In genomic region chr11:42770444-42771065, GRCh38 we compare ENCODE assay signal across 8 cellular contexts.
DNase-seq lines count a peak whose midpoint lies in the region; ATAC-seq and TF ChIP-seq lines count a peak whose summit lies in the region.

No MANE protein-coding gene starts in this region.

- no peaks in the 10 kb centered on the region for H3K9me2 ChIP-seq in SK-N-SH
- H3K9me2 ChIP-seq in OCI-LY7 (ENCODE audit: insufficient read depth, low read length), result no peaks in the 10 kb centered on the region

- no peaks in the 10 kb centered on the region for H3K27me3 ChIP-seq in SK-N-SH (ENCODE audit: insufficient read depth)
- no peaks in the 10 kb centered on the region for H3K27me3 ChIP-seq in transverse colon

- no peak for TF ChIP-seq POLR2A in transverse colon (IDR thresholded peaks at IDR 0.05)

- H2AFZ ChIP-seq in SK-N-SH (ENCODE audit: low read depth), result no peak overlapping the region
- no peak overlapping the region for H2AFZ ChIP-seq in OCI-LY7 (ENCODE audit: low read length)

- H3K27ac ChIP-seq in SK-N-SH (ENCODE audit: low read depth in 2 of 2, low read length in 1 of 2) (peak overlapping the region in 1 of 2 experiments; percentile 28; a peak in 1 of 4 replicates), OCI-LY7 (ENCODE audit: low read depth, low read length, poor library complexity, severe bottlenecking) (no peak overlapping the region), transverse colon (no peak overlapping the region)

- ATAC-seq in SK-N-SH treated with all-trans-retinoic acid at 6 μM for 48 hours (no peak), HG02610 (IDR thresholded peaks at IDR 0.05; ENCODE audit: unreplicated experiment) (peak; percentile 84), GM19023 (IDR thresholded peaks at IDR 0.05; ENCODE audit: unreplicated experiment) (no peak)

- H4K20me1 ChIP-seq in SK-N-SH (ENCODE audit: insufficient read depth) (no peaks in the 10 kb centered on the region), OCI-LY7 (ENCODE audit: insufficient read depth, low read length) (no peaks in the 10 kb centered on the region)

- H3K36me3 ChIP-seq in SK-N-SH (replicated peaks in 1 of 2; ENCODE audit: control insufficient read depth in 1 of 2, insufficient read depth in 2 of 2, low read length in 1 of 2) (no peaks in the 10 kb centered on the region), OCI-LY7 (ENCODE audit: insufficient read depth, low read length) (no peaks in the 10 kb centered on the region), transverse colon (no peaks in the 10 kb centered on the region)

- POLR2A ChIA-PET in SK-N-SH (lab: Yijun Ruan, JAX), result no interaction called here
- POLR2A ChIA-PET in OCI-LY7 (lab: Charles Lee), result no interaction called here

- H3K79me2 ChIP-seq in SK-N-SH (ENCODE audit: insufficient read depth) (no peaks in the 10 kb centered on the region), OCI-LY7 (ENCODE audit: insufficient read depth, low read depth, low read length) (no peaks in the 10 kb centered on the region)

- peak; percentile 17 for DNase-seq in SK-N-SH
- peak; percentile 28 for DNase-seq in OCI-LY7 (ENCODE audit: low spot score)
- peak; percentile 6 for DNase-seq in germinal center (ENCODE audit: low spot score)
- peak; percentile 7 for DNase-seq in transverse colon
- no peak for DNase-seq in dedifferentiated amniotic fluid mesenchymal stem cell (ENCODE audit: extremely low spot score)

- TF ChIP-seq EP300 in SK-N-SH (IDR thresholded peaks at IDR 0.05; ENCODE audit: borderline replicate concordance in 1 of 2, low read depth in 1 of 2, low read length in 1 of 2), result no peak
- TF ChIP-seq EP300 in transverse colon (IDR thresholded peaks at IDR 0.05; ENCODE audit: low read depth), result no peak

- H3K4me1 ChIP-seq in SK-N-SH (ENCODE audit: control insufficient read depth in 1 of 2, insufficient read depth in 2 of 2, low read depth in 1 of 2, low read length in 1 of 2) (no peaks in the 10 kb centered on the region; a peak in 1 of 4 replicates), OCI-LY7 (ENCODE audit: insufficient read depth, low read length, poor library complexity, severe bottlenecking) (no peaks in the 10 kb centered on the region), transverse colon (no peaks in the 10 kb centered on the region)

- no TSS peak for BruUV-seq in OCI-LY7 (replicated peaks; lab: Mats Ljungman, UMichigan)

- H3K4me2 ChIP-seq in SK-N-SH, result no peak overlapping the region
- H3K4me2 ChIP-seq in OCI-LY7 (ENCODE audit: low read length), result no peak overlapping the region

- peak; percentile 76 for TF ChIP-seq RAD21 in SK-N-SH (IDR thresholded peaks at IDR 0.05; ENCODE audit: low read length)

- CTCF ChIA-PET in SK-N-SH (lab: Yijun Ruan, JAX) (interaction anchor here (0.6 to 1.6 kb wide), 6 partner anchors 10 to 508 kb away, joined by 3 to 5 read pairs (median 4); no protein-coding TSS in a partner anchor), OCI-LY7 (lab: Charles Lee; ENCODE audit: unreplicated experiment) (no interaction called here)

- TF ChIP-seq CTCF in SK-N-SH (IDR thresholded peaks at IDR 0.05) (peak; percentile 47), OCI-LY7 (conservative IDR thresholded peaks at IDR 0.05; ENCODE audit: low read length) (peak; percentile 85), transverse colon (IDR thresholded peaks at IDR 0.05) (peak; percentile 37 to 61 (median 59))

- in situ Hi-C loops in transverse colon (cut with MboI; ENCODE audit: low pct_ligation_motif_present in 1 of 4, low pct_unique_long_range_greater_than_20kb in 1 of 4, low sequenced_read_pairs in 3 of 4), result loop anchor here (10.0 to 25.0 kb wide), 2 partner anchors 514 to 517 kb away; no protein-coding TSS in a partner anchor

- intact Hi-C loops in OCI-LY7 (cut with micrococcal nuclease; ENCODE audit: unreplicated experiment), result loop anchor here (2.0 kb wide), 1 partner anchor 512 kb away; no protein-coding TSS in a partner anchor
- intact Hi-C loops in transverse colon (cut with DNase I; ENCODE audit: low total_unique reads), result no loop called here

- H3K9ac ChIP-seq in SK-N-SH, result no peak overlapping the region

- H3K4me3 ChIP-seq in SK-N-SH (ENCODE audit: low read depth in 2 of 2, low read length in 1 of 2) (peak overlapping the region in 1 of 2 experiments; percentile 44; a peak in 1 of 4 replicates), OCI-LY7 (ENCODE audit: low read depth, low read length, poor library complexity, severe bottlenecking) (no peak overlapping the region), transverse colon (no peak overlapping the region)

- 4% methylated on average over 1 of the region's 1 CpG for WGBS in SK-N-SH (ENCODE audit: low lambda C conversion rate)
- 34 to 50% methylated on average over 1 of the region's 1 CpG for WGBS in transverse colon (ENCODE audit: low coverage in 1 of 2), 2 donors

- H3F3A ChIP-seq in SK-N-SH (replicated peaks; ENCODE audit: insufficient read depth), result no peaks in the 10 kb centered on the region

- H3K9me3 ChIP-seq in SK-N-SH (no peaks in the 10 kb centered on the region), OCI-LY7 (ENCODE audit: low read length) (no peaks in the 10 kb centered on the region), transverse colon (no peaks in the 10 kb centered on the region)

TF ChIP-seq in SK-N-SH, 30 proteins besides CTCF, POLR2A, EP300 and RAD21:
- TF ChIP-seq SIN3A (IDR thresholded peaks at IDR 0.05; ENCODE audit: borderline replicate concordance, low read depth, low read length), result no peak
- peak; percentile 53; the same call in 1 of the 2 replicates for TF ChIP-seq SMC3 (IDR thresholded peaks at IDR 0.05; ENCODE audit: low read depth, low read length)
- TF ChIP-seq RCOR1 (IDR thresholded peaks at IDR 0.05; ENCODE audit: low read length), result 0 out of 2 replicates have a peak, but pooled peaks have one; percentile 14

TF ChIP-seq in SK-N-SH treated with all-trans-retinoic acid at 6 μM for 48 hours, 23 proteins besides CTCF, POLR2A, EP300 and RAD21:
- TF ChIP-seq PPARA (CRISPR knock-in tag; IDR thresholded peaks at IDR 0.05; ENCODE audit: borderline replicate concordance), result no peak
- no peak for TF ChIP-seq PATZ1 (CRISPR knock-in tag; IDR thresholded peaks at IDR 0.05; ENCODE audit: borderline replicate concordance)
- TF ChIP-seq ZFP30 (CRISPR knock-in tag; IDR thresholded peaks at IDR 0.05), result no peak
- no peak for TF ChIP-seq RARB (CRISPR knock-in tag; IDR thresholded peaks at IDR 0.05)
- TF ChIP-seq, protein P1, sequence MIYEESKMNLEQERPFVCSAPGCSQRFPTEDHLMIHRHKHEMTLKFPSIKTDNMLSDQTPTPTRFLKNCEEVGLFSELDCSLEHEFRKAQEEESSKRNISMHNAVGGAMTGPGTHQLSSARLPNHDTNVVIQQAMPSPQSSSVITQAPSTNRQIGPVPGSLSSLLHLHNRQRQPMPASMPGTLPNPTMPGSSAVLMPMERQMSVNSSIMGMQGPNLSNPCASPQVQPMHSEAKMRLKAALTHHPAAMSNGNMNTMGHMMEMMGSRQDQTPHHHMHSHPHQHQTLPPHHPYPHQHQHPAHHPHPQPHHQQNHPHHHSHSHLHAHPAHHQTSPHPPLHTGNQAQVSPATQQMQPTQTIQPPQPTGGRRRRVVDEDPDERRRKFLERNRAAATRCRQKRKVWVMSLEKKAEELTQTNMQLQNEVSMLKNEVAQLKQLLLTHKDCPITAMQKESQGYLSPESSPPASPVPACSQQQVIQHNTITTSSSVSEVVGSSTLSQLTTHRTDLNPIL (CRISPR knock-in tag; IDR thresholded peaks at IDR 0.05; ENCODE audit: low read depth), result no peak
- no peak for TF ChIP-seq ESRRG (CRISPR knock-in tag; IDR thresholded peaks at IDR 0.05)
- TF ChIP-seq ZNF8 (CRISPR knock-in tag; IDR thresholded peaks at IDR 0.05), result no peak
- no peak for TF ChIP-seq CSDC2 (CRISPR knock-in tag; IDR thresholded peaks at IDR 0.05)
- TF ChIP-seq OSR1 (CRISPR knock-in tag; IDR thresholded peaks at IDR 0.05), result no peak
- no peak for TF ChIP-seq ZFP3 (CRISPR knock-in tag; IDR thresholded peaks at IDR 0.05)
- no peak for TF ChIP-seq BACH2 (CRISPR knock-in tag; IDR thresholded peaks at IDR 0.05; ENCODE audit: borderline replicate concordance)
- no peak for TF ChIP-seq TOX (CRISPR knock-in tag; IDR thresholded peaks at IDR 0.05; ENCODE audit: borderline replicate concordance)
- TF ChIP-seq ARNTL (CRISPR knock-in tag; IDR thresholded peaks at IDR 0.05; ENCODE audit: borderline replicate concordance, low read depth), result no peak
